Comparison of ENCODE assay signal across 27 cellular contexts in the genomic region with DNA sequence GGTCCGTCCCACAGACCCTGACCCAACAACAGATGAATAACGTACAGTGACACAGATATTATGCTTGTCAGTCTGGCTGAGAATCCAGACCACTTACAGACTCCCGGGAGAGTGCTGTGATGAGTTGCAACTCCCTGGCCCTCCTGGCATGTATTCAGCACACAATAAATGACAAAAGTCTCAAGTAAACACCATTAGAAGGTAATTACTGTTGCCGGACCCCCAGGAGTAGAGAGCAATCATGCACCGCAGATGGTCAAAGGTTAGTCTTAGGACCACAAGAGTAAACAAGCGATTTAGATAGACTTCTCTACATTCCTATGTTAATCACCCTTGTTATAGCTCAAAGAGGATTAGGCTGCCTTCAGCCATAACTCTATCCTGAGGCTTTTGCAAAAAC.
"Had no signal": no experiment of that assay in that cellular context is flagged by ENCODE, and none has a peak within 500 bp of the region (broad histone marks: within the 10 kb centered on the region; RNA-seq: fewer than 3 reads in every experiment).

No MANE protein-coding gene starts in this region.

- H3K27ac ChIP-seq: body of pancreas, cardiac muscle cell, epithelial cell of prostate, gastroesophageal sphincter, heart left ventricle, left lung, pancreas, psoas muscle, right atrium auricular region, upper lobe of right lung had no signal

- H3K4me3 ChIP-seq: body of pancreas, cardiac muscle cell, gastroesophageal sphincter, heart left ventricle, left lung, lung, pancreas, psoas muscle, right atrium auricular region, upper lobe of right lung had no signal

- H3K27ac Mint-ChIP-seq: activated naive CD4-positive, alpha-beta T cell treated with anti-CD3 and anti-CD28 coated beads for 36 hours; activated naive CD8-positive, alpha-beta T cell treated with anti-CD3 and anti-CD28 coated beads, Interleukin-2, amount 50 U/mL, for 24 hours; immature natural killer cell; natural killer cell treated with Interleukin-12 subunit alpha and Interleukin-12 subunit beta and Interleukin-15 and Interleukin-18, amount 100 ng/mL, for 72 hours; T-helper 1 cell treated with Interleukin-12 subunit alpha and Interleukin-12 subunit beta and Interleukin-4 antibody, amounts not matched to agents 30 μg/mL and 1 μg/mL, for 36 hours had no signal

- H3K9me3 ChIP-seq: body of pancreas, pancreas, psoas muscle, right atrium auricular region, upper lobe of right lung had no signal

- H3K36me3 ChIP-seq: cardiac muscle cell, gastroesophageal sphincter, heart left ventricle, left lung, pancreas, right atrium auricular region, upper lobe of right lung had no signal

- FAIRE-seq: pancreas had no signal

- H3K4me1 ChIP-seq: body of pancreas, gastroesophageal sphincter, heart left ventricle, left lung, pancreas, psoas muscle, right atrium auricular region, upper lobe of right lung had no signal

- ATAC-seq: activated naive CD8-positive, alpha-beta T cell treated with anti-CD3 and anti-CD28 coated beads, Interleukin-2, amount 50 U/mL, for 24 hours; body of pancreas; gastroesophageal sphincter; heart left ventricle; left lung; natural killer cell treated with Interleukin-12 subunit alpha and Interleukin-12 subunit beta and Interleukin-15 and Interleukin-18, amount 100 ng/mL, for 72 hours; pancreas; psoas muscle; upper lobe of right lung had no signal

- H3K9me3 Mint-ChIP-seq: activated naive CD4-positive, alpha-beta T cell treated with anti-CD3 and anti-CD28 coated beads for 36 hours had no signal

- H3K27me3 ChIP-seq: body of pancreas, cardiac muscle cell, gastroesophageal sphincter, heart left ventricle, left lung, pancreas, right atrium auricular region, upper lobe of right lung had no signal

- DNase-seq: activated CD4-positive, alpha-beta T cell treated with anti-CD3 and anti-CD28 coated beads for 4 hours; activated CD4-positive, alpha-beta T cell treated with anti-CD3 and anti-CD28 coated beads, Interleukin-2, amount 50 U/mL, for 48 hours; activated CD4-positive, CD25-positive, alpha-beta regulatory T cell; activated CD8-positive, alpha-beta memory T cell treated with anti-CD3 and anti-CD28 coated beads, Interleukin-2, amount 50 U/mL, for 48 hours; activated naive CD4-positive, alpha-beta T cell treated with anti-CD3 and anti-CD28 coated beads for 36 hours; activated naive CD8-positive, alpha-beta T cell treated with anti-CD3 and anti-CD28 coated beads, Interleukin-2, amount 50 U/mL, for 24 hours; activated T-cell treated with anti-CD3 and anti-CD28 coated beads, Interleukin-2, amount 50 U/mL, for 48 hours; anterior cingulate cortex; body of pancreas; cortex of kidney; heart left ventricle; immature natural killer cell; kidney glomerular epithelial cell; left lung; midbrain; pancreas; psoas muscle; stimulated activated CD4-positive, alpha-beta T cell treated with anti-CD3 and anti-CD28 coated beads, Interleukin-4, amount 100 ng/mL, for 24 hours; stimulated activated naive CD4-positive, alpha-beta T cell treated with Interleukin-2 at 50 U/mL for 16 hours; upper lobe of right lung had no signal
